In the genomic region with DNA sequence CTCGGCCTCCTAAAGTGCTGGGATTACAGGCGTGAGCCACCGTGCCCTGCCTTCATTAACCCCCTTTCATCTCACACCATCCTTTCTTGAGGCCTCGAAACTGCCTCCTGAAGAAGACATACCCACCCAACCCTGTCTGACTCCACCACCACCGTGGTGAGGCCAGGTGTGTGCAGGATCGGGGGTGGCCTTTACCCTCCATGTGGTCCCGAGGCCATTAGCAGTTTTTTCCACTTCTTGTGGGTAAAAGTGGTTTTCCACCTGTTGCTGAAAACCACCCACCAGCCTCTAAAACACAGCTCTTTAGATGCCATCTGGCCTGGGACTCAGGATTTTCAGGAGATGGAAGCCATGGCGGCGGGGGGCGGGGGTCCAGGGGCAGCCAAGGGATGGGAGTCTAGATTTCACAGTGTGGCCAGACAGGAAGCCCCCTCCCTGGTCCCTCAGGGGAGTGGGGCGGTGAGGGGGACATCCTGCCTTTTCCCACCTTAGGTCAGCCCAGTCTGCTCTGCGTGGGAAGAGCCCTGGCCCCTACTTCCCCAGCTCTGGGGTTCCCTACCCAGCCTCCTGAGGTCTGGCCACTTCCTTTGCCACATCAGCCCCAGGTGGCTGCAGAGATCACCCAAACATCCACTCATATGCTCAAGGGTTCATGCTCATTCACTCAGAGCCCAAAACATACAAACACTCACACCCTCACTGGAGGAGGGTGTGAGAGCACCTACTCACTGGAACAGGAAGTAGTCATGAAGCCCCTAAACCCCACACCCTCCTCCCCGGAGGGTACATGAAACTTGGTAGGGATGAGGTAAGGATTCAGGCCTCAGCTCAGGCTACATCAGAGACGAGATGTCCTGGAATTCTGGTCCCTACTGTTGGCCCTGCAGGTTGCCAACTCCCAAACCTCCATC, we compare ENCODE assay signal across 1 cellular context.
TF ChIP-seq lines count a peak whose summit lies in the region.

No MANE protein-coding gene starts in this region.

TF ChIP-seq in IMR-90, 13 proteins besides CTCF, POLR2A, EP300 and RAD21 (continued from another document):
- TF ChIP-seq BHLHE40 (IDR thresholded peaks at IDR 0.05; ENCODE audit: low read depth, low read length): no peak
- TF ChIP-seq SMC3 (IDR thresholded peaks at IDR 0.05; ENCODE audit: low read depth, low read length): no peak
- no peak for TF ChIP-seq RCOR1 (IDR thresholded peaks at IDR 0.05; ENCODE audit: insufficient replicate concordance, low read length)
- TF ChIP-seq ELK1 (IDR thresholded peaks at IDR 0.05; ENCODE audit: borderline replicate concordance, low read depth, low read length): no peak
- no peak for TF ChIP-seq FOS (IDR thresholded peaks at IDR 0.05; ENCODE audit: low read depth, low read length)
- TF ChIP-seq MXI1 (IDR thresholded peaks at IDR 0.05; ENCODE audit: borderline replicate concordance, low read depth, low read length): no peak
- TF ChIP-seq MAZ (IDR thresholded peaks at IDR 0.05; ENCODE audit: borderline replicate concordance, low read depth, low read length): no peak
